1 cellular context compared by ENCODE assay signal in the genomic region with DNA sequence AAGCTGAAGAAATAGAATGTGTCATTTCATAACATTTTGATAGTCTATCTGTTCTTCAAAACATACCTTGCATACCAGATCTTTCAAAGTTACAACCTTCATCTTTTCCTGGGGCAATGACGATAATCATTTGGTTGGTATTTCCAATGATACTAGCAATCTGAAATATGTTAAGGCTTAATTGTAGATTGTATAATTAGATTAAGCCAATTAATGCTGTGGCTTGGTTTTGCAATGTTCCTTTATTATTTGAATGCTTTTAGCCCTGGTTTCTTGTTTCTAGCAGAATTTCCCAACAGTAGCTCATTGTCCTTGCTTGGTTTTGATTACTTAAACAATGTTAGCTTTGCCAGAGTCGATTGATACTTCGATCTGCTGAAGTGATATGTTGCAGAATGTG.
TF ChIP-seq lines count a peak whose summit lies in the region.

No MANE protein-coding gene starts in this region.

TF ChIP-seq in SK-N-SH treated with all-trans-retinoic acid at 6 μM for 48 hours, 23 proteins besides CTCF, POLR2A, EP300 and RAD21 (continued from another document):
- TF ChIP-seq, protein P1, sequence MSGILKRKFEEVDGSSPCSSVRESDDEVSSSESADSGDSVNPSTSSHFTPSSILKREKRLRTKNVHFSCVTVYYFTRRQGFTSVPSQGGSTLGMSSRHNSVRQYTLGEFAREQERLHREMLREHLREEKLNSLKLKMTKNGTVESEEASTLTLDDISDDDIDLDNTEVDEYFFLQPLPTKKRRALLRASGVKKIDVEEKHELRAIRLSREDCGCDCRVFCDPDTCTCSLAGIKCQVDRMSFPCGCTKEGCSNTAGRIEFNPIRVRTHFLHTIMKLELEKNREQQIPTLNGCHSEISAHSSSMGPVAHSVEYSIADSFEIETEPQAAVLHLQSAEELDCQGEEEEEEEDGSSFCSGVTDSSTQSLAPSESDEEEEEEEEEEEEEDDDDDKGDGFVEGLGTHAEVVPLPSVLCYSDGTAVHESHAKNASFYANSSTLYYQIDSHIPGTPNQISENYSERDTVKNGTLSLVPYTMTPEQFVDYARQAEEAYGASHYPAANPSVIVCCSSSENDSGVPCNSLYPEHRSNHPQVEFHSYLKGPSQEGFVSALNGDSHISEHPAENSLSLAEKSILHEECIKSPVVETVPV (CRISPR knock-in tag; IDR thresholded peaks at IDR 0.05), result peak; percentile 85
